ENCODE assay signal across 8 cellular contexts in genomic region chr10:5666324-5667220, GRCh38. TPM values are rescaled to one million over a fixed set of nuclear protein-coding genes. Genes with fewer than 3 reads are reported as not detected.
DNase-seq lines count a peak whose midpoint lies in the region; ATAC-seq and TF ChIP-seq lines count a peak whose summit lies in the region.

A gene with protein sequence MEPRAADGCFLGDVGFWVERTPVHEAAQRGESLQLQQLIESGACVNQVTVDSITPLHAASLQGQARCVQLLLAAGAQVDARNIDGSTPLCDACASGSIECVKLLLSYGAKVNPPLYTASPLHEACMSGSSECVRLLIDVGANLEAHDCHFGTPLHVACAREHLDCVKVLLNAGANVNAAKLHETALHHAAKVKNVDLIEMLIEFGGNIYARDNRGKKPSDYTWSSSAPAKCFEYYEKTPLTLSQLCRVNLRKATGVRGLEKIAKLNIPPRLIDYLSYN (minus strand): TSS chr10:5666595. CDS start chr10:5666551, 44 bp downstream.

- H3K27me3 ChIP-seq in CD8-positive, alpha-beta T cell (ENCODE audit: insufficient read depth, low read length): no peaks in the 10 kb centered on the region
- H3K27me3 ChIP-seq in WERI-Rb-1 (ENCODE audit: insufficient read depth, low read depth, severe bottlenecking) (no peaks in the 10 kb centered on the region), dorsolateral prefrontal cortex (no peaks in the 10 kb centered on the region), liver (ENCODE audit: control insufficient read depth in 4 of 4, insufficient read depth in 4 of 4, low read length in 3 of 4) (no peaks in the 10 kb centered on the region)

- 4% methylated on average over 87 of the region's 87 CpGs for WGBS in liver

- TF ChIP-seq RAD21 in liver (IDR thresholded peaks at IDR 0.05): no peak

- intact Hi-C loops in CD8-positive, alpha-beta T cell (cut with DNase I, micrococcal nuclease): loop anchor here in 1 of 2 experiments (1.0 kb wide), 1 partner anchor 18 kb away; the partner anchor contains the start of gene TASOR2
- intact Hi-C loops in dorsolateral prefrontal cortex (cut with DNase I): loop anchor here in 1 of 2 donors (1.0 kb wide), 1 partner anchor 18 kb away; the partner anchor contains the start of gene TASOR2

- ATAC-seq in CD8-positive, alpha-beta T cell: peak; percentile 80
- peak; percentile 60 for ATAC-seq in GM21423 (IDR thresholded peaks at IDR 0.05; ENCODE audit: unreplicated experiment)
- no peak for ATAC-seq in GM18519 (IDR thresholded peaks at IDR 0.05; ENCODE audit: low FRiP score, unreplicated experiment)

- peak in 4 of 7 experiments; percentile 24 to 67 (median 34) for DNase-seq in CD8-positive, alpha-beta T cell
- DNase-seq in LHCN-M2 (ENCODE audit: low read depth) (peak; percentile 33), WERI-Rb-1 (peak; percentile 50), dorsolateral prefrontal cortex (peak; percentile 67 to 84 (median 69))
- peak; percentile 44 for DNase-seq in stimulated activated CD4-positive, alpha-beta T cell treated with anti-CD3 and anti-CD28 coated beads, Interleukin-1b, Interleukin-23, amount 100 ng/mL, for 48 hours

- TF ChIP-seq CTCF in CD8-positive, alpha-beta T cell (IDR thresholded peaks at IDR 0.05): no peak
- no peak for TF ChIP-seq CTCF in WERI-Rb-1 (IDR thresholded peaks at IDR 0.05; ENCODE audit: low read depth, low read length)
- TF ChIP-seq CTCF in dorsolateral prefrontal cortex (IDR thresholded peaks at IDR 0.05 in 54 of 56, conservative IDR thresholded peaks at IDR 0.05 in 2 of 56; ENCODE audit: low read depth in 1 of 56, partially characterized antibody in 56 of 56): peak in 4 of 56 donors; percentile 9 to 16 (median 14)
- TF ChIP-seq CTCF in liver (IDR thresholded peaks at IDR 0.05; ENCODE audit: low read depth, low read length, missing input control): no peak

- H3K27ac ChIP-seq in CD8-positive, alpha-beta T cell (ENCODE audit: low read depth, low read length): no peak within 1 kb of the TSS
- no peak within 1 kb of the TSS for H3K27ac ChIP-seq in WERI-Rb-1
- peak within 1 kb of the TSS in 51 of 59 donors; percentile 21 to 90 (median 66) for H3K27ac ChIP-seq in dorsolateral prefrontal cortex
- peak within 1 kb of the TSS; percentile 58 to 83 for H3K27ac ChIP-seq in liver (ENCODE audit: low read depth in 1 of 2, low read length in 2 of 2)

- peaks cover 23% of the 10 kb centered on the region for H3K4me1 Mint-ChIP-seq in CD8-positive, alpha-beta T cell (ENCODE audit: low read depth)

- CTCF ChIA-PET in CD8-positive, alpha-beta T cell (lab: Charles Lee): interaction anchor here (0.7 kb wide), 1 partner anchor 13 kb away, joined by 3 read pairs; no protein-coding TSS in a partner anchor

- H3K4me1 ChIP-seq in CD8-positive, alpha-beta T cell (ENCODE audit: insufficient read depth, low read length): peaks cover 9% of the 10 kb centered on the region
- peaks cover 0 to 30% (median 19%) of the 10 kb centered on the region in 4 donors for H3K4me1 ChIP-seq in liver (ENCODE audit: control insufficient read depth in 4 of 4, insufficient read depth in 4 of 4, low read length in 3 of 4)

- POLR2A ChIA-PET in CD8-positive, alpha-beta T cell (lab: Charles Lee): no interaction called here

- no peaks in the 10 kb centered on the region for H3K27me3 Mint-ChIP-seq in CD8-positive, alpha-beta T cell (ENCODE audit: low read depth)

- H3K36me3 ChIP-seq in CD8-positive, alpha-beta T cell (ENCODE audit: insufficient read depth, low read length): no peaks in the 10 kb centered on the region
- H3K36me3 ChIP-seq in WERI-Rb-1 (no peaks in the 10 kb centered on the region), liver (ENCODE audit: control insufficient read depth in 4 of 4, insufficient read depth in 3 of 4, low read depth in 1 of 4, low read length in 3 of 4) (no peaks in the 10 kb centered on the region)

- peak within 1 kb of the TSS; percentile 93 for H3K4me3 Mint-ChIP-seq in CD8-positive, alpha-beta T cell

- H3K36me3 Mint-ChIP-seq in CD8-positive, alpha-beta T cell: peaks cover 7% of the 10 kb centered on the region

- H3K9me3 Mint-ChIP-seq in CD8-positive, alpha-beta T cell: no peaks in the 10 kb centered on the region

- H3K4me3 ChIP-seq in CD8-positive, alpha-beta T cell (ENCODE audit: low read depth, low read length): peak within 1 kb of the TSS; percentile 53
- H3K4me3 ChIP-seq in WERI-Rb-1 (ENCODE audit: low read depth, low read length): peak within 1 kb of the TSS; percentile 61
- peak within 1 kb of the TSS; percentile 61 to 97 (median 90) for H3K4me3 ChIP-seq in dorsolateral prefrontal cortex
- H3K4me3 ChIP-seq in liver (ENCODE audit: low read depth in 1 of 3, low read length in 3 of 3): peak within 1 kb of the TSS; percentile 83 to 93 (median 87)

- peak within 1 kb of the TSS; percentile 55 for H3K27ac Mint-ChIP-seq in CD8-positive, alpha-beta T cell

- H3K9ac ChIP-seq in liver (ENCODE audit: low read depth in 1 of 2, low read length in 2 of 2): peak within 1 kb of the TSS; percentile 31 to 60

- H3K9me3 ChIP-seq in CD8-positive, alpha-beta T cell (ENCODE audit: low read length): no peaks in the 10 kb centered on the region
- no peaks in the 10 kb centered on the region for H3K9me3 ChIP-seq in WERI-Rb-1 (ENCODE audit: severe bottlenecking)
- no peaks in the 10 kb centered on the region for H3K9me3 ChIP-seq in liver (ENCODE audit: control insufficient read depth in 4 of 4, low read length in 3 of 4)

TF ChIP-seq in liver, 16 proteins besides CTCF, POLR2A, EP300 and RAD21:
- TF ChIP-seq NR2F2 (IDR thresholded peaks at IDR 0.05): no peak
- no peak for TF ChIP-seq RXRA (IDR thresholded peaks at IDR 0.05)
- no peak for TF ChIP-seq FOXA2 (IDR thresholded peaks at IDR 0.05)
- no peak for TF ChIP-seq ZBTB33 (IDR thresholded peaks at IDR 0.05)
- TF ChIP-seq REST (IDR thresholded peaks at IDR 0.05): no peak
- no peak for TF ChIP-seq JUND (IDR thresholded peaks at IDR 0.05)
- no peak for TF ChIP-seq SP1 (IDR thresholded peaks at IDR 0.05)
- TF ChIP-seq HNF4A (conservative IDR thresholded peaks at IDR 0.05): no peak
- TF ChIP-seq ATF3 (IDR thresholded peaks at IDR 0.05): no peak
- TF ChIP-seq EGR1 (IDR thresholded peaks at IDR 0.05; ENCODE audit: low read depth in 2 of 2): no peak
- no peak for TF ChIP-seq TAF1 (conservative IDR thresholded peaks at IDR 0.05)
- TF ChIP-seq GABPA (IDR thresholded peaks at IDR 0.05 in 1 of 2, conservative IDR thresholded peaks at IDR 0.05 in 1 of 2): no peak
- TF ChIP-seq, protein P1, sequence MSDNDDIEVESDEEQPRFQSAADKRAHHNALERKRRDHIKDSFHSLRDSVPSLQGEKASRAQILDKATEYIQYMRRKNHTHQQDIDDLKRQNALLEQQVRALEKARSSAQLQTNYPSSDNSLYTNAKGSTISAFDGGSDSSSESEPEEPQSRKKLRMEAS (IDR thresholded peaks at IDR 0.05): no peak
- no peak for TF ChIP-seq HNF4G (IDR thresholded peaks at IDR 0.05)
- no peak for TF ChIP-seq FOXA1 (IDR thresholded peaks at IDR 0.05)
- no peak for TF ChIP-seq YY1 (IDR thresholded peaks at IDR 0.05)

RNA-seq across cellular contexts. Expression of the gene that starts here (rescaled TPM):
- 1 to 10 TPM; 1.6 to 1.9 TPM for total RNA-seq in CD8-positive, alpha-beta T cell
- total RNA-seq in LHCN-M2 (2014; rRNA removed) (9.5 and 10.3 TPM in 2 replicates), dorsolateral prefrontal cortex (10 to 100 TPM; 21.6 to 57.5 (median 36.3) TPM), liver (10 to 100 TPM in 1 of 2 donors, 1 to 10 TPM in 1; 8.5 to 48.3 TPM)
- 5.2 TPM for polyA plus RNA-seq in LHCN-M2 (2012)
- 10 to 100 TPM; 40.8 to 44.2 TPM for polyA plus RNA-seq in liver

Comparison
In these comparisons a context has a peak if more than half of its experiments do, and no peak if none do; other contexts are left out.
1. H3K27ac ChIP-seq: peak in dorsolateral prefrontal cortex (51 of 59) and liver (2 of 2); none in CD8-positive, alpha-beta T cell (single experiment) and WERI-Rb-1 (single experiment).
2. Peak in every context shown above with its lines, with median percentiles within 50 percentile points of each other: DNase-seq and H3K4me3 ChIP-seq.